Comparison of ENCODE assay signal across 13 cellular contexts in the genomic region with DNA sequence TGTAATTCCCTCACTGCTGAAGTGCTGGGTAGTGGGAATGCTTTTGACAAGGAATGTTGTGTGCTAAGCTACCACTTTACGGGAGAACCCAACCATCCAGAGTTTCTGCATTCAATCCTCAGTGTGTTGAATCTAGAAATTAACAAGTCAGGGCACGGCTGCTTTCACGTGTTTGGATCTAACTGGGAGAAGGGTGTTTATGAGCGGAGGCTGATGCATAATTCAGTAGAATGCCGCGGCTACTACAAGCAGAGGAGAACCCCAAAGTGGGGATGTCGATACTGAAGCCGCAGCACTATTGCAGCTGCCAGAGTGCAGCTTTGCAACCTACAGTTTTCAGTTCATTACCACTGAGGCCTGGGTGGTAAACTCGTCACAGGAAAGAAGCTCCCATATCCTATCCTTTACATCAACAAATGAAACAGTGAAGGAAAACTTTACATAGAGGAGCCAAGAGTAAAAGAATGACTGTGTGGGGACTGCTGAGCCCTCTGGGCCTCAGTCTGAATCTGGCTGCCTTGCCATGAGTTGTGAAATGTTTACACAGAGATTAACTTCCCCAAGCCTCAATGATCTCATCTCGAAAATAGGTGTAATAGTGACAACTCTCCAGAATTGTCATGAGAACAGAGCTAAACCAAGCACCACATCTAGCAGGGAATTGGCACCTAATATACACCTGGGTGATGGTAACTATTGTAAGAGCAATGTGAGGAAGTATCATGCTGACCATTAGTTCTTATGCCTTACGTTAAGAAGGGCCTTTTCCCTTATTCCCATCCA.
DNase-seq lines count a peak whose midpoint lies in the region; ATAC-seq and TF ChIP-seq lines count a peak whose summit lies in the region.
"Had no signal": no experiment of that assay in that cellular context is flagged by ENCODE, and none has a peak within 500 bp of the region (broad histone marks: within the 10 kb centered on the region; RNA-seq: fewer than 3 reads in every experiment).

No MANE protein-coding gene starts in this region.

- no peak overlapping the region for H3K27ac ChIP-seq in brain microvascular endothelial cell
- H3K27ac ChIP-seq: dorsolateral prefrontal cortex, suprapubic skin had no signal

- no peak for TF ChIP-seq CTCF in brain microvascular endothelial cell (IDR thresholded peaks at IDR 0.05; ENCODE audit: low read depth, low read length, missing control alignments)

- in situ Hi-C loops in brain microvascular endothelial cell (cut with HindIII; ENCODE audit: low pct_ligation_motif_present, low sequenced_read_pairs) = loop anchor here (25.0 kb wide), 2 partner anchors 201 to 951 kb away; no protein-coding TSS in a partner anchor

- DNase-seq in globus pallidus (ENCODE audit: low spot score) (peak; percentile 26), NCI-H82 (lab: John Stamatoyannopoulos, UW) (no peak), germinal center (ENCODE audit: low spot score) (no peak), brain microvascular endothelial cell (no peak)
- no peak for DNase-seq in stimulated activated CD4-positive, alpha-beta T cell treated with anti-CD3 and anti-CD28 coated beads, Interleukin-4, amount 100 ng/mL, for 24 hours
- DNase-seq: activated naive CD4-positive, alpha-beta T cell; H7 had no signal

- ATAC-seq in GM18520 (IDR thresholded peaks at IDR 0.05; ENCODE audit: unreplicated experiment) (peak; percentile 37), GM21576 (IDR thresholded peaks at IDR 0.05; ENCODE audit: unreplicated experiment) (peak; percentile 19), HG03432 (IDR thresholded peaks at IDR 0.05; ENCODE audit: unreplicated experiment) (peak; percentile 26)

- no peaks in the 10 kb centered on the region for H3K36me3 ChIP-seq in brain microvascular endothelial cell (replicated peaks)
- H3K36me3 ChIP-seq: suprapubic skin had no signal

- H3K4me3 ChIP-seq in brain microvascular endothelial cell (ENCODE audit: low read depth, low read length) = no peak overlapping the region
- H3K4me3 ChIP-seq: PC-9, suprapubic skin had no signal

- H3K27me3 ChIP-seq in brain microvascular endothelial cell (replicated peaks) = no peaks in the 10 kb centered on the region
- H3K27me3 ChIP-seq: dorsolateral prefrontal cortex, suprapubic skin had no signal
